Comparison of ENCODE assay signal across 9 cellular contexts in genomic region chr12:78406776-78407335, GRCh38.
DNase-seq lines count a peak whose midpoint lies in the region; ATAC-seq lines count a peak whose summit lies in the region.
"Had no signal": no experiment of that assay in that cellular context is flagged by ENCODE, and none has a peak within 500 bp of the region (broad histone marks: within the 10 kb centered on the region; RNA-seq: fewer than 3 reads in every experiment).

No MANE protein-coding gene starts in this region.

- H3K36me3 Mint-ChIP-seq in T-helper 17 cell (ENCODE audit: low read depth), result no peaks in the 10 kb centered on the region
- H3K36me3 Mint-ChIP-seq: activated naive CD8-positive, alpha-beta T cell had no signal

- H3K4me3 Mint-ChIP-seq in T-helper 17 cell, result no peak overlapping the region
- H3K4me3 Mint-ChIP-seq: activated naive CD8-positive, alpha-beta T cell had no signal

- no peaks in the 10 kb centered on the region for H3K27me3 Mint-ChIP-seq in T-helper 17 cell
- H3K27me3 Mint-ChIP-seq: activated naive CD8-positive, alpha-beta T cell had no signal

- no peak overlapping the region for H3K27ac Mint-ChIP-seq in T-helper 17 cell
- H3K27ac Mint-ChIP-seq: activated naive CD8-positive, alpha-beta T cell had no signal

- ATAC-seq in GM18868 (IDR thresholded peaks at IDR 0.05; ENCODE audit: unreplicated experiment) (peak; percentile 94), HG03575 (IDR thresholded peaks at IDR 0.05; ENCODE audit: extremely low read depth, insufficient number of reproducible peaks, low FRiP score, unreplicated experiment) (peak; percentile 78), left colon (no peak), T-helper 17 cell (no peak)

- H3K9me3 ChIP-seq in T-helper 17 cell (ENCODE audit: control insufficient read depth, low read length, poor library complexity, severe bottlenecking), result no peaks in the 10 kb centered on the region

- H3K4me1 Mint-ChIP-seq in T-helper 17 cell, result no peaks in the 10 kb centered on the region

- DNase-seq in H4 (ENCODE audit: low spot score) (peak; percentile 10), iris pigment epithelial cell (ENCODE audit: low read depth) (peak; percentile 30), left colon (no peak), T-helper 17 cell (no peak), UCSD-AML1 (lab: John Stamatoyannopoulos, UW; ENCODE audit: unreplicated experiment) (no peak)
- DNase-seq in activated effector memory CD4-positive, alpha-beta T cell treated with Interleukin-2 at 50 U/mL for 16 hours, result no peak

- intact Hi-C loops in left colon (cut with DNase I, micrococcal nuclease), result no loop called here

Comparison
In these comparisons a context has a peak if more than half of its experiments do, and no peak if none do; other contexts are left out.
1. ATAC-seq: peak in GM18868 (single experiment) and HG03575 (single experiment); none in left colon (single experiment) and T-helper 17 cell (single experiment).
2. DNase-seq: peak in H4 (single experiment) and iris pigment epithelial cell (single experiment); none in left colon (0 of 2), activated effector memory CD4-positive, alpha-beta T cell treated with Interleukin-2 at 50 U/mL for 16 hours (single experiment), T-helper 17 cell (0 of 3) and UCSD-AML1 (single experiment).